31 cellular contexts compared by ENCODE assay signal in the genomic region with DNA sequence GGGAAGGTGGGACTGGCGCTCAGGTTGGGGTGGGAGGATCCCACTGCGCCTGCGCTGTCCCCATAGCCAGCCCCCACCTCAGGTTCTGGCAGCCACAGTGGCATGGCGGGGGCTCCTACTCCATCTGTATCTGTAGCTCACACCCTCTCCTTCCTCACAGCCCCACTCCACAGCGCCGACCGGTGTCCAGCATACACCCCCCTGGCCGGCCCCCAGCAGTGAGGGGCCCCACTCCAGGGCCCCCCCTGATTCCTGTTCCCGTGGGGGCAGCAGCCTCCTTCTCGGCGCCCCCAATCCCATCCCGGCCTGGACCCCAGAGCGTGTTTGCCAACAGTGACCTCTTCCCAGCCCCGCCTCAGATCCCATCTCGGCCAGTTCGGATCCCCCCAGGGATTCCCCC. TPM values are rescaled to one million over a fixed set of nuclear protein-coding genes. Genes with fewer than 3 reads are reported as not detected.
DNase-seq lines count a peak whose midpoint lies in the region; ATAC-seq and TF ChIP-seq lines count a peak whose summit lies in the region.
"Had no signal": no experiment of that assay in that cellular context is flagged by ENCODE, and none has a peak within 500 bp of the region (broad histone marks: within the 10 kb centered on the region; RNA-seq: fewer than 3 reads in every experiment).

No MANE protein-coding gene starts in this region.

- no peak overlapping the region for H3K27ac ChIP-seq in left ventricle myocardium inferior (replicated peaks)
- H3K27ac ChIP-seq in RWPE1, result peak overlapping the region; percentile 41
- H3K27ac ChIP-seq: A549, SJCRH30, transverse colon had no signal

- peak overlapping the region; percentile 85 for H3K27ac Mint-ChIP-seq in progenitor cell of endocrine pancreas
- H3K27ac Mint-ChIP-seq in activated CD4-positive, alpha-beta T cell treated with anti-CD3 and anti-CD28 coated beads for 36 hours, result no peak overlapping the region
- H3K27ac Mint-ChIP-seq: activated B cell treated with CpG ODN at 0.5 μM for 24 hours; activated naive CD4-positive, alpha-beta T cell treated with anti-CD3 and anti-CD28 coated beads for 36 hours; activated T-helper 1 cell treated with anti-CD3 and anti-CD28 coated beads, Interleukin-12 subunit alpha, Interleukin-12 subunit beta, Interleukin-2, Interleukin-4 antibody, amounts not matched to agents 30 ng/mL and 10 ng/mL and 1 ng/mL, durations not matched to agents 14 hours and 24 hours and 36 hours; CD4-positive, alpha-beta T cell; T-cell had no signal

- intact Hi-C loops in Right ventricle myocardium inferior (cut with DNase I) (no loop called here), left ventricle myocardium inferior (cut with micrococcal nuclease) (no loop called here)
- intact Hi-C loops in activated CD4-positive, alpha-beta T cell treated with anti-CD3 and anti-CD28 coated beads for 36 hours (cut with DNase I, micrococcal nuclease), result loop anchor here in 1 of 2 experiments (2.0 kb wide), 1 partner anchor 29 kb away; no protein-coding TSS in a partner anchor

- no peaks in the 10 kb centered on the region for H3K9me3 ChIP-seq in left ventricle myocardium inferior (replicated peaks)
- H3K9me3 ChIP-seq: A549, adrenal gland, gastrocnemius medialis, mucosa of descending colon, SJCRH30, transverse colon had no signal

- no peak overlapping the region for H3K4me3 ChIP-seq in left ventricle myocardium inferior
- H3K4me3 ChIP-seq: A549, adrenal gland, dorsolateral prefrontal cortex, gastrocnemius medialis, mucosa of descending colon, SJCRH30, transverse colon had no signal

- H3K9me3 Mint-ChIP-seq in progenitor cell of endocrine pancreas (ENCODE audit: low read depth), result no peaks in the 10 kb centered on the region
- no peaks in the 10 kb centered on the region for H3K9me3 Mint-ChIP-seq in activated CD4-positive, alpha-beta T cell treated with anti-CD3 and anti-CD28 coated beads for 36 hours (ENCODE audit: low read depth)
- H3K9me3 Mint-ChIP-seq: activated B cell treated with CpG ODN at 0.5 μM for 24 hours; activated naive CD4-positive, alpha-beta T cell treated with anti-CD3 and anti-CD28 coated beads for 36 hours; activated T-helper 1 cell treated with anti-CD3 and anti-CD28 coated beads, Interleukin-12 subunit alpha, Interleukin-12 subunit beta, Interleukin-2, Interleukin-4 antibody, amounts not matched to agents 30 ng/mL and 10 ng/mL and 1 ng/mL, durations not matched to agents 14 hours and 24 hours and 36 hours; brain; CD4-positive, alpha-beta T cell; neural crest cell; T-cell had no signal

- H3K4me1 Mint-ChIP-seq in progenitor cell of endocrine pancreas (ENCODE audit: low read depth), result no peaks in the 10 kb centered on the region
- no peaks in the 10 kb centered on the region for H3K4me1 Mint-ChIP-seq in activated CD4-positive, alpha-beta T cell treated with anti-CD3 and anti-CD28 coated beads for 36 hours
- H3K4me1 Mint-ChIP-seq: activated B cell treated with CpG ODN at 0.5 μM for 24 hours, brain, neural crest cell, T-cell had no signal

- no peaks in the 10 kb centered on the region for H3K27me3 Mint-ChIP-seq in progenitor cell of endocrine pancreas
- H3K27me3 Mint-ChIP-seq in activated CD4-positive, alpha-beta T cell treated with anti-CD3 and anti-CD28 coated beads for 36 hours, result no peaks in the 10 kb centered on the region
- H3K27me3 Mint-ChIP-seq: activated B cell treated with CpG ODN at 0.5 μM for 24 hours; brain; CD4-positive, alpha-beta T cell; T-cell had no signal

- H3K4me3 Mint-ChIP-seq in progenitor cell of endocrine pancreas (ENCODE audit: low read depth), result no peak overlapping the region
- no peak overlapping the region for H3K4me3 Mint-ChIP-seq in activated CD4-positive, alpha-beta T cell treated with anti-CD3 and anti-CD28 coated beads for 36 hours
- H3K4me3 Mint-ChIP-seq: activated B cell treated with CpG ODN at 0.5 μM for 24 hours; activated naive CD4-positive, alpha-beta T cell treated with anti-CD3 and anti-CD28 coated beads for 36 hours; activated T-helper 1 cell treated with anti-CD3 and anti-CD28 coated beads, Interleukin-12 subunit alpha, Interleukin-12 subunit beta, Interleukin-2, Interleukin-4 antibody, amounts not matched to agents 30 ng/mL and 10 ng/mL and 1 ng/mL, durations not matched to agents 14 hours and 24 hours and 36 hours; brain; CD4-positive, alpha-beta T cell; neural crest cell; T-cell had no signal

- H3K27me3 ChIP-seq in left ventricle myocardium inferior (ENCODE audit: low read depth), result no peaks in the 10 kb centered on the region
- H3K27me3 ChIP-seq: adrenal gland, dorsolateral prefrontal cortex, gastrocnemius medialis, SJCRH30, transverse colon had no signal

- H3K36me3 ChIP-seq in left ventricle myocardium inferior, result peaks cover 93% of the 10 kb centered on the region

- TF ChIP-seq CTCF in left ventricle myocardium inferior (IDR thresholded peaks at IDR 0.05; ENCODE audit: borderline replicate concordance) (no peak), RWPE1 (conservative IDR thresholded peaks at IDR 0.05; ENCODE audit: low read depth) (no peak), progenitor cell of endocrine pancreas (IDR thresholded peaks at IDR 0.05; ENCODE audit: unreplicated experiment) (no peak)

- H3K36me3 Mint-ChIP-seq in progenitor cell of endocrine pancreas (ENCODE audit: insufficient read depth), result peaks cover 6% of the 10 kb centered on the region
- H3K36me3 Mint-ChIP-seq in activated CD4-positive, alpha-beta T cell treated with anti-CD3 and anti-CD28 coated beads for 36 hours (ENCODE audit: low read depth), result peaks cover 16% of the 10 kb centered on the region

- DNase-seq in Right ventricle myocardium inferior (ENCODE audit: missing footprints) (peak; percentile 50), left ventricle myocardium inferior (no peak), RWPE1 (ENCODE audit: low spot score) (no peak), islet precursor cell (peak; percentile 47), progenitor cell of endocrine pancreas (ENCODE audit: low spot score, unreplicated experiment) (no peak)
- DNase-seq in activated CD4-positive, alpha-beta T cell treated with anti-CD3 and anti-CD28 coated beads for 36 hours, result no peak
- DNase-seq: activated B cell treated with CpG ODN at 0.5 μM for 24 hours; CD4-positive, alpha-beta T cell; dorsolateral prefrontal cortex; gastrocnemius medialis; kidney glomerular epithelial cell; NCI-H1417 treated with DMSO at 0.1 percent for 48 hours; NCI-H2081 treated with DMSO at 0.1 percent for 48 hours; NCI-H345; NCI-H748 treated with DMSO at 0.1 percent for 48 hours; SJCRH30; stimulated activated CD4-positive, alpha-beta T cell treated with anti-CD3 and anti-CD28 coated beads, Interleukin-2, amount 100 ng/mL, for 48 hours; T-cell; transverse colon had no signal

- no peaks in the 10 kb centered on the region for H3K4me1 ChIP-seq in left ventricle myocardium inferior
- H3K4me1 ChIP-seq: A549, SJCRH30 had no signal

- CTCF ChIA-PET in RWPE1 (lab: Yijun Ruan, JAX), result interaction anchor here (0.6 to 2.0 kb wide), 3 partner anchors 17 to 112 kb away, joined by 3 to 9 read pairs (median 4); a partner anchor contains a TSS
- CTCF ChIA-PET in activated CD4-positive, alpha-beta T cell treated with anti-CD3 and anti-CD28 coated beads for 36 hours (lab: Charles Lee), result no interaction called here

- POLR2A ChIA-PET in RWPE1 (lab: Yijun Ruan, JAX; ENCODE audit: low non-redundant PET), result no interaction called here
- POLR2A ChIA-PET in activated CD4-positive, alpha-beta T cell treated with anti-CD3 and anti-CD28 coated beads for 36 hours (lab: Charles Lee), result interaction anchor here (0.5 kb wide), 1 partner anchor 24 kb away, joined by 13 read pairs; no protein-coding TSS in a partner anchor

- ATAC-seq in Right ventricle myocardium inferior (no peak), HG03045 (IDR thresholded peaks at IDR 0.05; ENCODE audit: unreplicated experiment) (no peak), GM18505 (IDR thresholded peaks at IDR 0.05; ENCODE audit: unreplicated experiment) (no peak)
- no peak for ATAC-seq in activated CD4-positive, alpha-beta T cell treated with anti-CD3 and anti-CD28 coated beads for 36 hours
- ATAC-seq: gastrocnemius medialis, right cardiac atrium had no signal

- no peak for TF ChIP-seq POLR2A in GM18505 (IDR thresholded peaks at IDR 0.05; ENCODE audit: borderline replicate concordance, extremely low read depth, insufficient read depth, insufficient read length)

RNA-seq across cellular contexts. Expression of a gene that starts 6.0 kb away (rescaled TPM):
- total RNA-seq in Right ventricle myocardium inferior, result 30.3 TPM
- total RNA-seq in left ventricle myocardium inferior, result 32.9 TPM
- 32.6 and 39.3 TPM in 2 replicates for total RNA-seq in progenitor cell of endocrine pancreas
- total RNA-seq in activated CD4-positive, alpha-beta T cell treated with anti-CD3 and anti-CD28 coated beads for 36 hours, result 10 to 100 TPM in 1 of 2 experiments, 1 to 10 TPM in 1; 8.7 to 15.3 TPM

RNA-seq across cellular contexts. Expression of a gene that starts 18.2 kb away (rescaled TPM):
- 1.5 TPM for total RNA-seq in Right ventricle myocardium inferior
- 0.47 TPM for total RNA-seq in left ventricle myocardium inferior
- total RNA-seq in progenitor cell of endocrine pancreas, result 0.31 and 0.33 TPM in 2 replicates
- total RNA-seq in activated CD4-positive, alpha-beta T cell treated with anti-CD3 and anti-CD28 coated beads for 36 hours, result 1 to 10 TPM; 2.7 to 3.6 TPM
- total RNA-seq: Daoy, LHCN-M2, neural crest cell, SJCRH30 had no signal

RNA-seq across cellular contexts. Expression of a gene that starts 41.4 kb away (rescaled TPM):
- 39.5 TPM for total RNA-seq in Right ventricle myocardium inferior
- 27.2 TPM for total RNA-seq in left ventricle myocardium inferior
- 77.6 and 86.0 TPM in 2 replicates for total RNA-seq in progenitor cell of endocrine pancreas
- total RNA-seq in activated CD4-positive, alpha-beta T cell treated with anti-CD3 and anti-CD28 coated beads for 36 hours, result 10 to 100 TPM; 82.3 to 96.8 TPM

Comparison
In these comparisons a context has a peak if more than half of its experiments do, and no peak if none do; other contexts are left out.
1. DNase-seq: peak in Right ventricle myocardium inferior (single experiment) and islet precursor cell (single experiment); none in left ventricle myocardium inferior (single experiment), RWPE1 (single experiment), progenitor cell of endocrine pancreas (single experiment) and activated CD4-positive, alpha-beta T cell treated with anti-CD3 and anti-CD28 coated beads for 36 hours (single experiment).